In the genomic region with DNA sequence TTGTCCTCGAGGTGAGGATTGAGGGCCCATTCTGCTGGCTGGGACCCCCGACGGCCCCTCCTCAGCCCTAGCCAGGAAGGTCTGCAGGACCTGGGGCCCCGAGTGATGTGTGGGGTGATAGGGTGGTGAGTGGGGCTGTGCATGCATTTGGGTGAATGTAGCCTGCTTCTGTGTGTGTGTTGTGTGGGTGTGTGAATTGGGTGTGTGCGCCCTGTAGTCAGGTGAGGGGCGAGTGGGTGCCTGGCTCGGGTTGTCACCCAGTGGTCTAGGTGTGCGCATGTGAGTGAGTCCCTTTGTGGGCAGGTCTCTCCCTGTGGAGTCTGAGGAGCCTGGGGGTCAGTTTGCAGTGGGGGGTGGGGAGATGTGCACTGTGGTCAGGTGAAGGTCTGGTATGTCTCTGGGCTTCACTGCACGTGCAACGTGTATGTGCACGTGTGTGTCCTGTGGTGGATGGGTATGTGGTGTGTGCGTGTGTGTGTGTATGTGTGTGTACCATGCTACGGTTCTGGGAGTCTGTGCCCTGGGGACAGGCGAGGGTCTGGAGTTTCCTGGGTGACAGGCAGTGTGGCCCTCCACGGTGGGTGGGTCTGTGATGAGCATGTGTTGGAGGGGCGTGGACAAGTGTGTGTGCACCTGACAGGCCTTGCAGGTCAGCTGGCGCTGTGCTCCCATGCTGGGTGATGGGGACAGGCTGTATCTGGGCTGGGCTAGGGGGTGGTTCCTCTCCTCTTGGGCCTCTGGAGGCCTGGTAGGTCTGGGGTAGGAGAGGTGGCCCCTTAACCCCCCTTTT, we compare ENCODE assay signal across 1 cellular context.
TF ChIP-seq lines count a peak whose summit lies in the region.

No MANE protein-coding gene starts in this region.

TF ChIP-seq in HEK293, 187 proteins besides CTCF, POLR2A, EP300 and RAD21 (continued from another document):
- TF ChIP-seq ZFHX2 (tag by site-specific recombination; conservative IDR thresholded peaks at IDR 0.05) (peak; percentile 88), GLIS1 (tag by site-specific recombination; IDR thresholded peaks at IDR 0.05) (peak; percentile 19; the same call in 1 of the 2 replicates), SP2 (tag by site-specific recombination; IDR thresholded peaks at IDR 0.05) (peak; percentile 21; the same call in 1 of the 2 replicates), ZNF621 (tag by site-specific recombination; IDR thresholded peaks at IDR 0.05) (no peak), MEIS1 (CRISPR knock-in tag; IDR thresholded peaks at IDR 0.05; ENCODE audit: borderline replicate concordance) (no peak), GLIS2 (tag by site-specific recombination; IDR thresholded peaks at IDR 0.05) (peak; percentile 36; the same call in 1 of the 2 replicates), KLF9 (tag by site-specific recombination; IDR thresholded peaks at IDR 0.05; ENCODE audit: low read depth) (peak; percentile 31; the same call in 1 of the 2 replicates), ZNF600 (tag by site-specific recombination; IDR thresholded peaks at IDR 0.05) (0 out of 2 replicates have a peak, but pooled peaks have one; percentile 28), ZNF335 (tag by site-specific recombination; conservative IDR thresholded peaks at IDR 0.05) (peak; percentile 30; the same call in 1 of the 2 replicates), GFI1B (tag by site-specific recombination; IDR thresholded peaks at IDR 0.05) (no peak), EGR2 (tag by site-specific recombination; IDR thresholded peaks at IDR 0.05; ENCODE audit: low read depth) (peak; percentile 88), ZNF433 (tag by site-specific recombination; IDR thresholded peaks at IDR 0.05; ENCODE audit: low read depth) (no peak), ZNF558 (tag by site-specific recombination; IDR thresholded peaks at IDR 0.05) (no peak)
- TF ChIP-seq, protein P1, sequence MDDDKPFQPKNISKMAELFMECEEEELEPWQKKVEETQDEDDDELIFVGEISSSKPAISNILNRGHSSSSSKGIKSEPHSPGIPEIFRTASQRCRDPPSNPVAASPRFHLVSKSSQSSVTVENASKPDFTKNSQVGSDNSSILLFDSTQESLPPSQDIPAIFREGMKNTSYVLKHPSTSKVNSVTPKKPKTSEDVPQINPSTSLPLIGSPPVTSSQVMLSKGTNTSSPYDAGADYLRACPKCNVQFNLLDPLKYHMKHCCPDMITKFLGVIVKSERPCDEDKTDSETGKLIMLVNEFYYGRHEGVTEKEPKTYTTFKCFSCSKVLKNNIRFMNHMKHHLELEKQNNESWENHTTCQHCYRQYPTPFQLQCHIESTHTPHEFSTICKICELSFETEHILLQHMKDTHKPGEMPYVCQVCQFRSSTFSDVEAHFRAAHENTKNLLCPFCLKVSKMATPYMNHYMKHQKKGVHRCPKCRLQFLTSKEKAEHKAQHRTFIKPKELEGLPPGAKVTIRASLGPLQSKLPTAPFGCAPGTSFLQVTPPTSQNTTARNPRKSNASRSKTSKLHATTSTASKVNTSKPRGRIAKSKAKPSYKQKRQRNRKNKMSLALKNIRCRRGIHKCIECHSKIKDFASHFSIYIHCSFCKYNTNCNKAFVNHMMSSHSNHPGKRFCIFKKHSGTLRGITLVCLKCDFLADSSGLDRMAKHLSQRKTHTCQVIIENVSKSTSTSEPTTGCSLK (tag by site-specific recombination; IDR thresholded peaks at IDR 0.05) = no peak
- TF ChIP-seq, protein P2, sequence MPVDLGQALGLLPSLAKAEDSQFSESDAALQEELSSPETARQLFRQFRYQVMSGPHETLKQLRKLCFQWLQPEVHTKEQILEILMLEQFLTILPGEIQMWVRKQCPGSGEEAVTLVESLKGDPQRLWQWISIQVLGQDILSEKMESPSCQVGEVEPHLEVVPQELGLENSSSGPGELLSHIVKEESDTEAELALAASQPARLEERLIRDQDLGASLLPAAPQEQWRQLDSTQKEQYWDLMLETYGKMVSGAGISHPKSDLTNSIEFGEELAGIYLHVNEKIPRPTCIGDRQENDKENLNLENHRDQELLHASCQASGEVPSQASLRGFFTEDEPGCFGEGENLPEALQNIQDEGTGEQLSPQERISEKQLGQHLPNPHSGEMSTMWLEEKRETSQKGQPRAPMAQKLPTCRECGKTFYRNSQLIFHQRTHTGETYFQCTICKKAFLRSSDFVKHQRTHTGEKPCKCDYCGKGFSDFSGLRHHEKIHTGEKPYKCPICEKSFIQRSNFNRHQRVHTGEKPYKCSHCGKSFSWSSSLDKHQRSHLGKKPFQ (tag by site-specific recombination; IDR thresholded peaks at IDR 0.05) = peak; percentile 91
- TF ChIP-seq, protein P3, sequence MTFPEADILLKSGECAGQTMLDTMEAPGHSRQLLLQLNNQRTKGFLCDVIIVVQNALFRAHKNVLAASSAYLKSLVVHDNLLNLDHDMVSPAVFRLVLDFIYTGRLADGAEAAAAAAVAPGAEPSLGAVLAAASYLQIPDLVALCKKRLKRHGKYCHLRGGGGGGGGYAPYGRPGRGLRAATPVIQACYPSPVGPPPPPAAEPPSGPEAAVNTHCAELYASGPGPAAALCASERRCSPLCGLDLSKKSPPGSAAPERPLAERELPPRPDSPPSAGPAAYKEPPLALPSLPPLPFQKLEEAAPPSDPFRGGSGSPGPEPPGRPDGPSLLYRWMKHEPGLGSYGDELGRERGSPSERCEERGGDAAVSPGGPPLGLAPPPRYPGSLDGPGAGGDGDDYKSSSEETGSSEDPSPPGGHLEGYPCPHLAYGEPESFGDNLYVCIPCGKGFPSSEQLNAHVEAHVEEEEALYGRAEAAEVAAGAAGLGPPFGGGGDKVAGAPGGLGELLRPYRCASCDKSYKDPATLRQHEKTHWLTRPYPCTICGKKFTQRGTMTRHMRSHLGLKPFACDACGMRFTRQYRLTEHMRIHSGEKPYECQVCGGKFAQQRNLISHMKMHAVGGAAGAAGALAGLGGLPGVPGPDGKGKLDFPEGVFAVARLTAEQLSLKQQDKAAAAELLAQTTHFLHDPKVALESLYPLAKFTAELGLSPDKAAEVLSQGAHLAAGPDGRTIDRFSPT (tag by site-specific recombination; IDR thresholded peaks at IDR 0.05) = 0 out of 2 replicates have a peak, but pooled peaks have one; percentile 9
- TF ChIP-seq, protein P4, sequence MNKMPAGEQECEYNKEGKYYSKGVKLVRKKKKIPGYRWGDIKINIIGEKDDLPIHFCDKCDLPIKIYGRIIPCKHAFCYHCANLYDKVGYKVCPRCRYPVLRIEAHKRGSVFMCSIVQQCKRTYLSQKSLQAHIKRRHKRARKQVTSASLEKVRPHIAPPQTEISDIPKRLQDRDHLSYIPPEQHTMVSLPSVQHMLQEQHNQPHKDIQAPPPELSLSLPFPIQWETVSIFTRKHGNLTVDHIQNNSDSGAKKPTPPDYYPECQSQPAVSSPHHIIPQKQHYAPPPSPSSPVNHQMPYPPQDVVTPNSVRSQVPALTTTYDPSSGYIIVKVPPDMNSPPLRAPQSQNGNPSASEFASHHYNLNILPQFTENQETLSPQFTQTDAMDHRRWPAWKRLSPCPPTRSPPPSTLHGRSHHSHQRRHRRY (tag by site-specific recombination; IDR thresholded peaks at IDR 0.05) = no peak
- TF ChIP-seq, protein P5, sequence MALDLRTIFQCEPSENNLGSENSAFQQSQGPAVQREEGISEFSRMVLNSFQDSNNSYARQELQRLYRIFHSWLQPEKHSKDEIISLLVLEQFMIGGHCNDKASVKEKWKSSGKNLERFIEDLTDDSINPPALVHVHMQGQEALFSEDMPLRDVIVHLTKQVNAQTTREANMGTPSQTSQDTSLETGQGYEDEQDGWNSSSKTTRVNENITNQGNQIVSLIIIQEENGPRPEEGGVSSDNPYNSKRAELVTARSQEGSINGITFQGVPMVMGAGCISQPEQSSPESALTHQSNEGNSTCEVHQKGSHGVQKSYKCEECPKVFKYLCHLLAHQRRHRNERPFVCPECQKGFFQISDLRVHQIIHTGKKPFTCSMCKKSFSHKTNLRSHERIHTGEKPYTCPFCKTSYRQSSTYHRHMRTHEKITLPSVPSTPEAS (tag by site-specific recombination; IDR thresholded peaks at IDR 0.05) = peak; percentile 79
